ENCODE assay signal across 1 cellular context in genomic region chr4:2084316-2084715, GRCh38.
TF ChIP-seq lines count a peak whose summit lies in the region.

No MANE protein-coding gene starts in this region.

TF ChIP-seq in GM23338, 12 proteins besides CTCF, POLR2A, EP300 and RAD21:
- TF ChIP-seq ZNF331 (CRISPR knock-in tag; IDR thresholded peaks at IDR 0.05; ENCODE audit: low read depth) (no peak), ZNF462 (CRISPR knock-in tag; IDR thresholded peaks at IDR 0.05) (no peak)
